Comparison of ENCODE assay signal across 1 cellular context in genomic region chr1:55700359-55701130, GRCh38.
TF ChIP-seq lines count a peak whose summit lies in the region.

No MANE protein-coding gene starts in this region.

TF ChIP-seq in GM23338, 12 proteins besides CTCF, POLR2A, EP300 and RAD21 (continued from another document):
- TF ChIP-seq ZNF462 (CRISPR knock-in tag; IDR thresholded peaks at IDR 0.05) (no peak), STAT1 (IDR thresholded peaks at IDR 0.05; ENCODE audit: unreplicated experiment) (no peak)
